ENCODE assay signal across 12 cellular contexts in genomic region chr3:197422506-197422905, GRCh38.
"Had no signal": no experiment of that assay in that cellular context is flagged by ENCODE, and none has a peak within 500 bp of the region (broad histone marks: within the 10 kb centered on the region; RNA-seq: fewer than 3 reads in every experiment).

No MANE protein-coding gene starts in this region.

- H3K4me3 ChIP-seq: body of pancreas, gastroesophageal sphincter, sigmoid colon, spleen had no signal

- DNase-seq: activated CD8-positive, alpha-beta memory T cell treated with anti-CD3 and anti-CD28 coated beads, Interleukin-2, amount 50 U/mL, for 48 hours; activated gamma-delta T cell; activated T-cell treated with anti-CD3 and anti-CD28 coated beads, Interleukin-2, amount 50 U/mL, for 72 hours; amniotic stem cell; body of pancreas; effector memory CD4-positive, alpha-beta T cell; sigmoid colon; spleen; stimulated activated CD4-positive, alpha-beta T cell treated with anti-CD3 and anti-CD28 coated beads, Interleukin-1b, Interleukin-23, amount 100 ng/mL, for 48 hours; stimulated activated naive CD8-positive, alpha-beta T cell treated with anti-CD3 and anti-CD28 coated beads, Interleukin-15, amount 100 ng/mL, for 72 hours; T-helper 2 cell had no signal

- H3K36me3 ChIP-seq: gastroesophageal sphincter, sigmoid colon, spleen had no signal

- H3K9me3 ChIP-seq: body of pancreas, gastroesophageal sphincter, sigmoid colon, spleen had no signal

- ATAC-seq: activated T-cell treated with anti-CD3 and anti-CD28 coated beads, Interleukin-2, amount 50 U/mL, for 72 hours; body of pancreas; gastroesophageal sphincter; stimulated activated naive CD8-positive, alpha-beta T cell treated with anti-CD3 and anti-CD28 coated beads, Interleukin-15, amount 100 ng/mL, for 72 hours had no signal

- H3K4me1 ChIP-seq: spleen had no signal

- H3K27ac ChIP-seq: body of pancreas, gastroesophageal sphincter, sigmoid colon, spleen had no signal

- H3K27me3 ChIP-seq: body of pancreas, gastroesophageal sphincter, sigmoid colon had no signal
